In the genomic region with DNA sequence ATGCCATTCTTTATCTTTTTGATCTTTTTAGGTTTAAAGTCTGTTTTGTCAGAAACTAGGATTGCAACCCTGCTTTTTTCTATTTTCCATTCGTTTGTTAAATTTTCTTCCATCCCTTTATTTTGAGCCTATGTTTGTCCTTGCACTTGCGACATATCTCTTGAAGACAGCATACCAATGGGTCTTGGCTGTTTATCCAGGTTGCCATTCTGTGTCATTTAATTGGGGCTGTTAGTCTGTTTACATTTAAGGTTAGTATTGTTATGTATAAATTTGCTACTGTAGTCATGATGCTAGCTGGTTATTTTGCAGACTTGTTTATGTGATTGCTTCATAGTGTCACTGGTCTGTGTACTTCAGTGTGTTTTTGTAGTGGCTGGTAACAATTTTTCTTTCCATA, we compare ENCODE assay signal across 2 cellular contexts. TPM values are rescaled to one million over a fixed set of nuclear protein-coding genes. Genes with fewer than 3 reads are reported as not detected.
"Had no signal": no experiment of that assay in that cellular context is flagged by ENCODE, and none has a peak within 500 bp of the region (broad histone marks: within the 10 kb centered on the region; RNA-seq: fewer than 3 reads in every experiment).

No MANE protein-coding gene starts in this region.

RNA-seq across cellular contexts. Expression of a gene that starts 21.3 kb away (rescaled TPM):
- total RNA-seq: G401 had no signal

RNA-seq across cellular contexts. Expression of a gene that starts 32.1 kb away (rescaled TPM):
- total RNA-seq: G401, GM12878 had no signal
- polyA plus RNA-seq: GM12878 had no signal
